Comparison of ENCODE assay signal across 7 cellular contexts in genomic region chr11:102317099-102317767, GRCh38. TPM values are rescaled to one million over a fixed set of nuclear protein-coding genes. Genes with fewer than 3 reads are reported as not detected.
A peak's percentile ranks its signal among the peaks of the same experiment; 100 is the strongest.
DNase-seq lines count a peak whose midpoint lies in the region; ATAC-seq and TF ChIP-seq lines count a peak whose summit lies in the region.

TSS of gene BIRC3 (plus strand) at chr11:102317484. CDS start at chr11:102324510, 7,026 bp downstream.

- H3K4me1 ChIP-seq in smooth muscle cell (ENCODE audit: low read depth), result peaks cover 3% of the 10 kb centered on the region

- peak within 1 kb of the TSS; percentile 85 for H3K4me2 ChIP-seq in smooth muscle cell

- WGBS in smooth muscle cell (ENCODE audit: low lambda C conversion rate), result 16% methylated on average over 34 of the region's 34 CpGs

- H3K27ac ChIP-seq in brain microvascular endothelial cell (peak within 1 kb of the TSS; percentile 38), smooth muscle cell (ENCODE audit: low read depth) (peak within 1 kb of the TSS; percentile 56)

- H3K9ac ChIP-seq in smooth muscle cell (ENCODE audit: low read depth), result no peak within 1 kb of the TSS

- H3K27me3 ChIP-seq in brain microvascular endothelial cell (replicated peaks) (no peaks in the 10 kb centered on the region), smooth muscle cell (ENCODE audit: low read depth) (no peaks in the 10 kb centered on the region)

- H3K4me3 ChIP-seq in brain microvascular endothelial cell (ENCODE audit: low read depth, low read length) (peak within 1 kb of the TSS; percentile 68), smooth muscle cell (peak within 1 kb of the TSS; percentile 45)

- H3K9me3 ChIP-seq in smooth muscle cell (replicated peaks; ENCODE audit: low read depth), result no peaks in the 10 kb centered on the region

- in situ Hi-C loops in brain microvascular endothelial cell (cut with HindIII; ENCODE audit: low pct_ligation_motif_present, low sequenced_read_pairs), result no loop called here

- peak; percentile 84 for ATAC-seq in GM18508 (IDR thresholded peaks at IDR 0.05; ENCODE audit: insufficient read depth, unreplicated experiment)
- ATAC-seq in HG02981 (IDR thresholded peaks at IDR 0.05; ENCODE audit: unreplicated experiment), result peak; percentile 81

- H3K79me2 ChIP-seq in smooth muscle cell (ENCODE audit: low read depth), result no peaks in the 10 kb centered on the region

- no peaks in the 10 kb centered on the region for H3K36me3 ChIP-seq in brain microvascular endothelial cell (replicated peaks)
- no peaks in the 10 kb centered on the region for H3K36me3 ChIP-seq in smooth muscle cell (ENCODE audit: low read depth)

- TF ChIP-seq CTCF in brain microvascular endothelial cell (IDR thresholded peaks at IDR 0.05; ENCODE audit: low read depth, low read length, missing control alignments) (peak; percentile 54), smooth muscle cell (IDR thresholded peaks at IDR 0.05; ENCODE audit: borderline replicate concordance, insufficient read depth, poor library complexity, severe bottlenecking) (no peak)

- DNase-seq in NCI-H2081 (lab: John Stamatoyannopoulos, UW), result peak; percentile 92 to 97
- DNase-seq in UCSD-AML1 (lab: John Stamatoyannopoulos, UW; ENCODE audit: unreplicated experiment), result peak; percentile 85
- DNase-seq in brain microvascular endothelial cell, result peak; percentile 93
- DNase-seq in iPS-NIHi11 (ENCODE audit: low spot score), result peak; percentile 58
- peak; percentile 19 for DNase-seq in smooth muscle cell (lab: John Stamatoyannopoulos, UW; ENCODE audit: unreplicated experiment)

- H4K20me1 ChIP-seq in smooth muscle cell (ENCODE audit: low read depth), result no peaks in the 10 kb centered on the region

- H3F3A ChIP-seq in smooth muscle cell (ENCODE audit: low read depth), result peaks cover 4% of the 10 kb centered on the region

- no peak within 1 kb of the TSS for H2AFZ ChIP-seq in smooth muscle cell (ENCODE audit: low read depth)

RNA-seq across cellular contexts. Expression of gene BIRC3, which starts in this region (rescaled TPM):
- 1.6 and 1.7 TPM in 2 replicates for total RNA-seq in smooth muscle cell
- polyA plus RNA-seq in smooth muscle cell, result 0.74 and 0.94 TPM in 2 replicates

Comparison
In these comparisons a context has a peak if more than half of its experiments do, and no peak if none do; other contexts are left out.
1. Peak in every context shown above with its lines: DNase-seq, ATAC-seq, H3K4me3 ChIP-seq and H3K27ac ChIP-seq.
2. DNase-seq: peak in every context shown above with its lines; median percentile 94 in NCI-H2081; 93 in brain microvascular endothelial cell; 85 in UCSD-AML1; 58 in iPS-NIHi11; 19 in smooth muscle cell.